ENCODE assay signal across 7 cellular contexts in genomic region chr16:69130461-69130860, GRCh38. TPM values are rescaled to one million over a fixed set of nuclear protein-coding genes. Genes with fewer than 3 reads are reported as not detected.
DNase-seq lines count a peak whose midpoint lies in the region; ATAC-seq and TF ChIP-seq lines count a peak whose summit lies in the region.

No MANE protein-coding gene starts in this region.

- H3K9me2 ChIP-seq in DOHH2 (replicated peaks; ENCODE audit: control insufficient read depth, low read length) (no peaks in the 10 kb centered on the region), Karpas-422 (replicated peaks; ENCODE audit: insufficient read depth, low read length) (no peaks in the 10 kb centered on the region)

- BruUV-seq in mammary epithelial cell (replicated peaks; lab: Mats Ljungman, UMichigan) = no TSS peak

- peak overlapping the region; percentile 91 for H3K27ac Mint-ChIP-seq in nephron progenitor cell

- dilution Hi-C loops in mammary epithelial cell (cut with HindIII; ENCODE audit: low sequenced_read_pairs) = loop anchor here (5.0 kb wide), 1 partner anchor 172 kb away; no protein-coding TSS in a partner anchor

- peaks cover 94% of the 10 kb centered on the region for H3K79me2 ChIP-seq in DOHH2 (ENCODE audit: control insufficient read depth, low read length)
- peaks cover 90% of the 10 kb centered on the region for H3K79me2 ChIP-seq in Karpas-422 (ENCODE audit: low read length)
- peaks cover 97% of the 10 kb centered on the region for H3K79me2 ChIP-seq in mammary epithelial cell (ENCODE audit: insufficient read depth, low read length)

- no peaks in the 10 kb centered on the region for H3K9me3 Mint-ChIP-seq in nephron progenitor cell

- in situ Hi-C loops in mammary epithelial cell (cut with MboI; ENCODE audit: low sequenced_read_pairs in 2 of 2) = no loop called here

- H3K27ac ChIP-seq in DOHH2 (ENCODE audit: low read depth, low read length) = no peak overlapping the region
- peak overlapping the region; percentile 89 for H3K27ac ChIP-seq in Karpas-422 (ENCODE audit: low read length)
- H3K27ac ChIP-seq in mammary epithelial cell (ENCODE audit: insufficient read depth, low read depth, low read length) = no peak overlapping the region

- H3K4me1 Mint-ChIP-seq in nephron progenitor cell = peaks cover 55% of the 10 kb centered on the region

- H4K20me1 ChIP-seq in DOHH2 (ENCODE audit: control insufficient read depth, insufficient read depth, low read depth, low read length) = peaks cover 23% of the 10 kb centered on the region
- H4K20me1 ChIP-seq in Karpas-422 (ENCODE audit: insufficient read depth, low read depth, low read length) = peaks cover 22% of the 10 kb centered on the region
- H4K20me1 ChIP-seq in mammary epithelial cell (ENCODE audit: insufficient read depth, low read length) = no peaks in the 10 kb centered on the region

- H3K9ac ChIP-seq in Karpas-422 (ENCODE audit: low read length) (peak overlapping the region; percentile 99; the same call in 1 of the 2 replicates), mammary epithelial cell (ENCODE audit: insufficient read depth, low read length) (no peak overlapping the region)

- H3K36me3 Mint-ChIP-seq in nephron progenitor cell (ENCODE audit: low read depth) = peaks cover 48% of the 10 kb centered on the region

- H3K4me1 ChIP-seq in DOHH2 (ENCODE audit: control insufficient read depth, low read length) (peaks cover 31% of the 10 kb centered on the region), Karpas-422 (ENCODE audit: low read length) (peaks cover 23% of the 10 kb centered on the region), mammary epithelial cell (ENCODE audit: insufficient read depth, low read length) (peaks cover 17% of the 10 kb centered on the region)

- H3K9me3 ChIP-seq in DOHH2 (ENCODE audit: control insufficient read depth, insufficient read depth, low read length) (no peaks in the 10 kb centered on the region), Karpas-422 (ENCODE audit: low read length) (no peaks in the 10 kb centered on the region), mammary epithelial cell (replicated peaks; ENCODE audit: insufficient read depth, low read length) (no peaks in the 10 kb centered on the region)

- 71% methylated on average over 6 of the region's 6 CpGs for WGBS in mammary epithelial cell (ENCODE audit: low coverage, missing lambda C conversion rate)

- H2AFZ ChIP-seq in Karpas-422 (ENCODE audit: low read length) (no peak overlapping the region), mammary epithelial cell (ENCODE audit: low read depth, low read length) (no peak overlapping the region)

- H3K4me3 Mint-ChIP-seq in nephron progenitor cell = peak overlapping the region; percentile 96

- no peak for ATAC-seq in HG02981 (IDR thresholded peaks at IDR 0.05; ENCODE audit: unreplicated experiment)

- H3K27me3 Mint-ChIP-seq in nephron progenitor cell (ENCODE audit: low read depth, poor library complexity) = no peaks in the 10 kb centered on the region

- no peak for DNase-seq in Karpas-422
- no peak for DNase-seq in mammary epithelial cell
- no peak for DNase-seq in nephron progenitor cell
- DNase-seq in dermis blood vessel endothelial cell = no peak
- DNase-seq in LoVo (ENCODE audit: low spot score) = no peak

- peaks cover 69% of the 10 kb centered on the region for H3K36me3 ChIP-seq in DOHH2 (ENCODE audit: control insufficient read depth, low read length)
- peaks cover 12% of the 10 kb centered on the region; the same call in 1 of the 2 replicates for H3K36me3 ChIP-seq in Karpas-422 (ENCODE audit: insufficient read depth, low read length)
- no peaks in the 10 kb centered on the region for H3K36me3 ChIP-seq in mammary epithelial cell (ENCODE audit: insufficient read depth, low read length)

- H3K27me3 ChIP-seq in DOHH2 (ENCODE audit: control insufficient read depth, low read length) = no peaks in the 10 kb centered on the region
- H3K27me3 ChIP-seq in Karpas-422 (ENCODE audit: low read length) = no peaks in the 10 kb centered on the region
- no peaks in the 10 kb centered on the region for H3K27me3 ChIP-seq in mammary epithelial cell (ENCODE audit: insufficient read depth, low read length)

- H3K4me2 ChIP-seq in DOHH2 (ENCODE audit: low read length) (peak overlapping the region; percentile 69), Karpas-422 (ENCODE audit: low read depth, low read length, poor library complexity, severe bottlenecking) (peak overlapping the region; percentile 75), mammary epithelial cell (ENCODE audit: insufficient read depth, low read depth, low read length) (peak overlapping the region; percentile 69)

- H3K4me3 ChIP-seq in DOHH2 (ENCODE audit: low read length) = peak overlapping the region; percentile 81
- peak overlapping the region; percentile 87; the same call in 1 of the 2 replicates for H3K4me3 ChIP-seq in Karpas-422 (ENCODE audit: low read length)
- H3K4me3 ChIP-seq in mammary epithelial cell (replicated peaks in 1 of 3; ENCODE audit: insufficient read depth in 1 of 3, low read depth in 2 of 3, low read length in 3 of 3) = peak overlapping the region in 1 of 3 experiments; percentile 97

- CTCF ChIA-PET in mammary epithelial cell (lab: Charles Lee; ENCODE audit: low non-redundant PET) = no interaction called here

- peaks cover 16% of the 10 kb centered on the region for H3F3A ChIP-seq in DOHH2 (ENCODE audit: control insufficient read depth, insufficient read depth)

- TF ChIP-seq CTCF in DOHH2 (IDR thresholded peaks at IDR 0.05; ENCODE audit: low read depth, low read length, poor library complexity, severe bottlenecking) (no peak), mammary epithelial cell (conservative IDR thresholded peaks at IDR 0.05 in 1 of 2, IDR thresholded peaks at IDR 0.05 in 1 of 2; ENCODE audit: extremely low read depth in 1 of 2, insufficient read depth in 1 of 2, low read depth in 1 of 2, low read length in 2 of 2) (no peak), nephron progenitor cell (IDR thresholded peaks at IDR 0.05) (no peak)

- intact Hi-C loops in mammary epithelial cell (cut with micrococcal nuclease) = no loop called here

RNA-seq across cellular contexts. Expression of gene CHTF8, which starts 1.9 kb away (rescaled TPM):
- total RNA-seq in Karpas-422 (2014; rRNA removed; shearing (Covaris generic); ENCODE audit: low replicate concordance) = 87.0 and 98.5 TPM in 2 replicates
- total RNA-seq in mammary epithelial cell (100 to 1,000 TPM in 1 of 2 donors, 10 to 100 TPM in 1; 48.2 to 132 TPM), dermis blood vessel endothelial cell (89.9 and 160 TPM in 2 replicates)
- 117 TPM for polyA plus RNA-seq in mammary epithelial cell
- 224 TPM for polyA minus RNA-seq in mammary epithelial cell

RNA-seq across cellular contexts. Expression of gene UTP4, which starts 2.0 kb away (rescaled TPM):
- 22.0 and 31.6 TPM in 2 replicates for total RNA-seq in Karpas-422 (2014; rRNA removed; shearing (Covaris generic); ENCODE audit: low replicate concordance)
- total RNA-seq in mammary epithelial cell (10 to 100 TPM; 27.5 to 94.7 TPM), dermis blood vessel endothelial cell (14.1 and 26.7 TPM in 2 replicates)
- 105 TPM for polyA plus RNA-seq in mammary epithelial cell
- polyA minus RNA-seq in mammary epithelial cell = 189 TPM

RNA-seq across cellular contexts. Expression of gene HAS3, which starts 25.0 kb away (rescaled TPM):
- total RNA-seq in Karpas-422 (2014; rRNA removed; shearing (Covaris generic); ENCODE audit: low replicate concordance) = 1.9 TPM in 2 replicates
- total RNA-seq in mammary epithelial cell (100 to 1,000 TPM in 1 of 2 donors, 10 to 100 TPM in 1; 38.2 to 133 TPM), dermis blood vessel endothelial cell (3.6 and 4.5 TPM in 2 replicates)
- polyA plus RNA-seq in mammary epithelial cell = 58.0 TPM
- 61.2 TPM for polyA minus RNA-seq in mammary epithelial cell

RNA-seq across cellular contexts. Expression of gene SNTB2, which starts 56.5 kb away (rescaled TPM):
- 17.7 and 43.3 TPM in 2 replicates for total RNA-seq in Karpas-422 (2014; rRNA removed; shearing (Covaris generic); ENCODE audit: low replicate concordance)
- total RNA-seq in mammary epithelial cell = 10 to 100 TPM; 20.3 to 31.2 TPM
- 16.1 TPM for polyA plus RNA-seq in mammary epithelial cell
- polyA minus RNA-seq in mammary epithelial cell = 39.2 TPM
- total RNA-seq in dermis blood vessel endothelial cell = 91.0 and 185 TPM in 2 replicates
